Comparison of ENCODE assay signal across 25 cellular contexts in the genomic region with DNA sequence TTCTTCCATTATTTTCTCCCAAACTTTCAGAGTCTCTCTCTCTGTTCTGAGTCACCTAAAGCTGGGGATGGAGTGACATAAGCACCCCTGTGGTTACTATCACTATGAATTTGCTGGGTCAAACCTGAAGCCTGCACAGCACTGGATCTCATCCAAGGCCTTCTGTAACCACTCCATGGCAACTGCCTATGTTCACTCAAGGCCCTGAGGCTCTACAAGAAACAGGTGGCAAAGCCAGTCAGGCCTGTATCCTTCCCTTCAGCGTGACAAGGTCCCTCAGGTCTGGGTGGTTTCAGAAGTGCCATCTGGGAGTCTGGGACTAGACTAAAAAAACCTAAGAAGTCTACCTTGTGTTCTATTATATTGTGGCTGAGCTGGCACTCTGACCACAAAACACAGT.
"Had no signal": no experiment of that assay in that cellular context is flagged by ENCODE, and none has a peak within 500 bp of the region (broad histone marks: within the 10 kb centered on the region; RNA-seq: fewer than 3 reads in every experiment).

No MANE protein-coding gene starts in this region.

- ATAC-seq: left cardiac atrium; lower lobe of right lung; naive thymus-derived CD4-positive, alpha-beta T cell; psoas muscle; right lobe of liver; stimulated activated naive B cell treated with anti-CD40 and anti-IgM and Interleukin-4, amounts not matched to agents 10 μg/mL and 1 μg/mL and 100 μg/mL, for 72 hours; stimulated activated naive CD8-positive, alpha-beta T cell treated with anti-CD3 and anti-CD28 coated beads, Interleukin-15, amount 100 ng/mL, for 72 hours; upper lobe of right lung had no signal

- H3K4me3 ChIP-seq: hepatocyte, left ventricle myocardium inferior, lower lobe of right lung, psoas muscle, right lobe of liver, spleen, testis, tibial nerve, upper lobe of right lung, vagina had no signal

- DNase-seq: dermis blood vessel endothelial cell; erythroblast; foreskin melanocyte; head of caudate nucleus; kidney; left cardiac atrium; left ventricle myocardium inferior; lower lobe of right lung; mesenchymal stem cell; naive thymus-derived CD4-positive, alpha-beta T cell; nephron progenitor cell; psoas muscle; retina; right lobe of liver; spleen; stimulated activated CD4-positive, alpha-beta T cell treated with anti-CD3 and anti-CD28 coated beads, Interleukin-15, amount 100 ng/mL, for 24 hours; stimulated activated CD4-positive, alpha-beta T cell treated with anti-CD3 and anti-CD28 coated beads, Interleukin-1b, Interleukin-23, amount 100 ng/mL, for 48 hours; stimulated activated CD4-positive, alpha-beta T cell treated with anti-CD3 and anti-CD28 coated beads, Interleukin-4, amount 100 ng/mL, for 4 hours; stimulated activated naive B cell treated with anti-CD40 and anti-IgM and Interleukin-4, amounts not matched to agents 10 μg/mL and 1 μg/mL and 100 μg/mL, for 72 hours; stimulated activated naive CD8-positive, alpha-beta T cell treated with anti-CD3 and anti-CD28 coated beads, Interleukin-15, amount 100 ng/mL, for 72 hours; testis; upper lobe of right lung had no signal
